ENCODE assay signal across 8 cellular contexts in genomic region chr10:113853577-113854018, GRCh38. TPM values are rescaled to one million over a fixed set of nuclear protein-coding genes. Genes with fewer than 3 reads are reported as not detected.
A peak's percentile ranks its signal among the peaks of the same experiment; 100 is the strongest.
DNase-seq lines count a peak whose midpoint lies in the region; ATAC-seq and TF ChIP-seq lines count a peak whose summit lies in the region.

No MANE protein-coding gene starts in this region.

- H3K27me3 ChIP-seq in NT2/D1 (ENCODE audit: insufficient read depth, insufficient read length) (no peaks in the 10 kb centered on the region), endodermal cell (ENCODE audit: control insufficient read depth, insufficient read depth, low read length, poor library complexity, severe bottlenecking) (no peaks in the 10 kb centered on the region)

- H3K27me3 Mint-ChIP-seq in endodermal cell (ENCODE audit: insufficient read depth) (no peaks in the 10 kb centered on the region), nephron (ENCODE audit: low read depth) (peaks cover 4% of the 10 kb centered on the region)

- H3K4me1 ChIP-seq in NT2/D1 (ENCODE audit: insufficient read depth, insufficient read length) (no peaks in the 10 kb centered on the region), endodermal cell (ENCODE audit: control insufficient read depth, insufficient read depth, low read length) (no peaks in the 10 kb centered on the region)

- H3K27ac ChIP-seq in endodermal cell (ENCODE audit: low read depth, low read length) = no peak overlapping the region

- peaks cover 16% of the 10 kb centered on the region for H3K4me1 Mint-ChIP-seq in endodermal cell
- peaks cover 49% of the 10 kb centered on the region for H3K4me1 Mint-ChIP-seq in nephron

- 59 to 83% methylated on average over 4 to 10 of the region's 10 CpGs for WGBS in endodermal cell (ENCODE audit: insufficient coverage in 1 of 2, insufficient read length in 1 of 2), 2 experiments

- DNase-seq in DMS53 (lab: John Stamatoyannopoulos, UW) = peak; percentile 82
- DNase-seq in NT2/D1 (ENCODE audit: low read depth, low spot score) = no peak
- DNase-seq in endodermal cell = no peak
- DNase-seq in SHP77 treated with DMSO at 0.1 percent for 48 hours (lab: John Stamatoyannopoulos, UW) = no peak
- no peak for DNase-seq in GM03348 (ENCODE audit: low spot score)
- DNase-seq in kidney tubule cell (ENCODE audit: low spot score) = no peak

- H3K4me3 ChIP-seq in NT2/D1 (ENCODE audit: insufficient read length, low read depth) = peak overlapping the region; percentile 80
- H3K4me3 ChIP-seq in endodermal cell (ENCODE audit: low read length) = peak overlapping the region; percentile 95

- H3K9me3 ChIP-seq in NT2/D1 (ENCODE audit: insufficient read depth, low read length) = no peaks in the 10 kb centered on the region
- no peaks in the 10 kb centered on the region for H3K9me3 ChIP-seq in endodermal cell (ENCODE audit: control insufficient read depth, low read length)

- H3K9me3 Mint-ChIP-seq in endodermal cell = no peaks in the 10 kb centered on the region
- H3K9me3 Mint-ChIP-seq in nephron = no peaks in the 10 kb centered on the region

- H3K27ac Mint-ChIP-seq in endodermal cell = peak overlapping the region; percentile 99
- peak overlapping the region; percentile 100 for H3K27ac Mint-ChIP-seq in nephron

- peak overlapping the region; percentile 81 for H3K9ac ChIP-seq in NT2/D1 (ENCODE audit: insufficient read length, low read depth)
- peak overlapping the region; percentile 83 for H3K9ac ChIP-seq in endodermal cell (ENCODE audit: extremely low read depth, low read length, poor library complexity, severe bottlenecking)

- H3K36me3 ChIP-seq in NT2/D1 (ENCODE audit: insufficient read depth, insufficient read length, low read length) (peaks cover 13% of the 10 kb centered on the region), endodermal cell (ENCODE audit: control insufficient read depth, insufficient read depth, low read length) (peaks cover 3% of the 10 kb centered on the region)

- no peak for TF ChIP-seq CTCF in endodermal cell (conservative IDR thresholded peaks at IDR 0.05)
- no peak for TF ChIP-seq CTCF in nephron (IDR thresholded peaks at IDR 0.05; ENCODE audit: unreplicated experiment in 3 of 3)

- ATAC-seq in HG02852 (IDR thresholded peaks at IDR 0.05; ENCODE audit: unreplicated experiment) = no peak

- peak overlapping the region; percentile 88 for H3K4me3 Mint-ChIP-seq in endodermal cell
- peak overlapping the region; percentile 93 to 98 (median 97) for H3K4me3 Mint-ChIP-seq in nephron

- H3K36me3 Mint-ChIP-seq in endodermal cell (ENCODE audit: low read depth) (no peaks in the 10 kb centered on the region), nephron (ENCODE audit: low read depth) (peaks cover 3% of the 10 kb centered on the region)

RNA-seq across cellular contexts. Expression of gene DCLRE1A, which starts 0.3 kb away (rescaled TPM):
- 10 to 100 TPM in 1 of 2 donors, 1 to 10 TPM in 1; 9.6 to 17.8 TPM for total RNA-seq in endodermal cell
- polyA plus RNA-seq in endodermal cell (2013, experiment 1 of 2) = 14.2 TPM
- polyA plus RNA-seq in endodermal cell (2013, experiment 2 of 2) = 12.7 TPM

RNA-seq across cellular contexts. Expression of gene NHLRC2, which starts 0.9 kb away (rescaled TPM):
- total RNA-seq in endodermal cell = 10 to 100 TPM; 37.7 to 54.9 TPM
- polyA plus RNA-seq in endodermal cell (2013, experiment 1 of 2) = 14.6 TPM
- 15.1 TPM for polyA plus RNA-seq in endodermal cell (2013, experiment 2 of 2)
